Comparison of ENCODE assay signal across 9 cellular contexts in genomic region chr4:123415977-123416376, GRCh38. TPM values are rescaled to one million over a fixed set of nuclear protein-coding genes. Genes with fewer than 3 reads are reported as not detected.
DNase-seq lines count a peak whose midpoint lies in the region; ATAC-seq and TF ChIP-seq lines count a peak whose summit lies in the region.
"Had no signal": no experiment of that assay in that cellular context is flagged by ENCODE, and none has a peak within 500 bp of the region (broad histone marks: within the 10 kb centered on the region; RNA-seq: fewer than 3 reads in every experiment).

No MANE protein-coding gene starts in this region.

- CTCF ChIA-PET in CD8-positive, alpha-beta memory T cell (lab: Charles Lee): no interaction called here
- CTCF ChIA-PET in IMR-90 (lab: Yijun Ruan, JAX): no interaction called here

- peak overlapping the region; percentile 20; the same call in 1 of the 2 replicates for H3K18ac ChIP-seq in IMR-90 (ENCODE audit: low read depth, low read length)

- no peak overlapping the region for H3K4ac ChIP-seq in IMR-90 (ENCODE audit: low read depth, low read length)

- no peak overlapping the region for H4K5ac ChIP-seq in IMR-90 (ENCODE audit: low read depth, low read length)

- no peaks in the 10 kb centered on the region for H3K4me1 ChIP-seq in CD8-positive, alpha-beta memory T cell (ENCODE audit: insufficient read depth, low read length)
- H3K4me1 ChIP-seq in IMR-90 (ENCODE audit: control insufficient read depth, insufficient read depth, low read length) (peaks cover 13% of the 10 kb centered on the region), lower lobe of right lung (peaks cover 41% of the 10 kb centered on the region)

- TF ChIP-seq CTCF in IMR-90 (conservative IDR thresholded peaks at IDR 0.05; ENCODE audit: low read depth, low read length) (no peak), lower lobe of right lung (IDR thresholded peaks at IDR 0.05) (no peak)

- no peak overlapping the region for H2AFZ ChIP-seq in IMR-90 (replicated peaks; ENCODE audit: low read length, poor library complexity)

- H3K4me3 ChIP-seq in CD8-positive, alpha-beta memory T cell (ENCODE audit: low read length): no peak overlapping the region
- H3K4me3 ChIP-seq in IMR-90 (ENCODE audit: insufficient read depth, low read depth, low read length) (no peak overlapping the region), lower lobe of right lung (no peak overlapping the region)

- DNase-seq in CD8-positive, alpha-beta memory T cell: peak in 4 of 5 donors; percentile 21 to 61 (median 44)
- DNase-seq in IMR-90 (peak; percentile 45), lower lobe of right lung (no peak), DMS114 treated with DMSO at 0.1 percent for 48 hours (lab: John Stamatoyannopoulos, UW; ENCODE audit: unreplicated experiment) (no peak), NCI-H1694 treated with DMSO at 0.1 percent for 48 hours (lab: John Stamatoyannopoulos, UW) (no peak)
- peak; percentile 66 for DNase-seq in activated CD8-positive, alpha-beta memory T cell treated with anti-CD3 and anti-CD28 coated beads, Interleukin-2, amount 50 U/mL, for 48 hours
- no peak for DNase-seq in effector CD4-positive, alpha-beta T cell
- DNase-seq: NCI-H774 had no signal

- H3K79me1 ChIP-seq in IMR-90 (ENCODE audit: low read depth in 1 of 2, low read length in 2 of 2): no peaks in the 10 kb centered on the region

- H2BK5ac ChIP-seq in IMR-90 (ENCODE audit: low read depth, low read length, poor library complexity, severe bottlenecking): no peak overlapping the region

- H2BK15ac ChIP-seq in IMR-90 (ENCODE audit: low read depth, low read length): peak overlapping the region; percentile 75; the same call in 1 of the 3 replicates

- peak overlapping the region; percentile 44; the same call in 1 of the 2 replicates for H3K4me2 ChIP-seq in IMR-90 (ENCODE audit: low read depth, low read length)

- peak overlapping the region in 6 of 7 donors; percentile 1 to 47 (median 8) for H3K4me3 Mint-ChIP-seq in CD8-positive, alpha-beta memory T cell

- H3K27me3 ChIP-seq in CD8-positive, alpha-beta memory T cell (ENCODE audit: insufficient read depth, low read length, poor library complexity, severe bottlenecking): no peaks in the 10 kb centered on the region
- no peaks in the 10 kb centered on the region for H3K27me3 ChIP-seq in IMR-90 (ENCODE audit: control insufficient read depth, insufficient read depth, low read length)
- H3K27me3 ChIP-seq in lower lobe of right lung (ENCODE audit: low read depth): no peaks in the 10 kb centered on the region

- no peaks in the 10 kb centered on the region for H3K27me3 Mint-ChIP-seq in CD8-positive, alpha-beta memory T cell

- H3K4me1 Mint-ChIP-seq in CD8-positive, alpha-beta memory T cell: peaks cover 47 to 64% (median 56%) of the 10 kb centered on the region in 3 donors

- BruUV-seq in IMR-90 (replicated peaks; lab: Mats Ljungman, UMichigan): no TSS peak

- no CpG with 5 or more reads among the region's 6 CpGs for WGBS in IMR-90 (ENCODE audit: extremely low coverage in 2 of 2, insufficient read length in 1 of 2), 2 experiments

- POLR2A ChIA-PET in CD8-positive, alpha-beta memory T cell (lab: Charles Lee): no interaction called here
- POLR2A ChIA-PET in IMR-90 (lab: Charles Lee; ENCODE audit: unreplicated experiment): no interaction called here

- peak overlapping the region; percentile 17 to 91 (median 71) for H3K27ac Mint-ChIP-seq in CD8-positive, alpha-beta memory T cell

- in situ Hi-C loops in IMR-90 (cut with MboI; ENCODE audit: low sequenced_read_pairs): no loop called here

- no peaks in the 10 kb centered on the region for H3K9me3 ChIP-seq in CD8-positive, alpha-beta memory T cell (ENCODE audit: low read length)
- H3K9me3 ChIP-seq in IMR-90 (ENCODE audit: control insufficient read depth, insufficient read depth, low read length) (no peaks in the 10 kb centered on the region), lower lobe of right lung (no peaks in the 10 kb centered on the region)

- no peak overlapping the region for H3K23ac ChIP-seq in IMR-90 (ENCODE audit: low read depth, low read length)

- H3K36me3 ChIP-seq in CD8-positive, alpha-beta memory T cell (ENCODE audit: insufficient read depth, low read length): no peaks in the 10 kb centered on the region
- no peaks in the 10 kb centered on the region for H3K36me3 ChIP-seq in IMR-90 (ENCODE audit: control insufficient read depth, insufficient read depth, low read length)
- no peaks in the 10 kb centered on the region for H3K36me3 ChIP-seq in lower lobe of right lung

- TF ChIP-seq POLR2A in IMR-90 (IDR thresholded peaks at IDR 0.05; ENCODE audit: low read depth, low read length): no peak

- H2BK20ac ChIP-seq in IMR-90 (ENCODE audit: low read depth, low read length): no peak overlapping the region

- no peaks in the 10 kb centered on the region for H3K9me3 Mint-ChIP-seq in CD8-positive, alpha-beta memory T cell

- no peak overlapping the region for H4K8ac ChIP-seq in IMR-90 (ENCODE audit: low read depth in 2 of 2, low read length in 2 of 2)

- no peaks in the 10 kb centered on the region for H4K20me1 ChIP-seq in IMR-90 (ENCODE audit: insufficient read depth, low read length)

- H3K9me1 ChIP-seq in IMR-90 (ENCODE audit: insufficient read depth, low read length): no peaks in the 10 kb centered on the region

- no peak overlapping the region for H4K91ac ChIP-seq in IMR-90 (ENCODE audit: insufficient read depth, low read depth, low read length)

- H3K56ac ChIP-seq in IMR-90 (ENCODE audit: extremely low read depth, insufficient read depth, low read length): no peak overlapping the region

- no peak overlapping the region for H2AK9ac ChIP-seq in IMR-90 (replicated peaks; ENCODE audit: low read depth, low read length, poor library complexity)

- ATAC-seq in IMR-90 (ENCODE audit: low read depth): peak; percentile 56
- peak; percentile 58 to 68 for ATAC-seq in lower lobe of right lung
- no peak for ATAC-seq in HG03521 (IDR thresholded peaks at IDR 0.05; ENCODE audit: unreplicated experiment)

- H3K14ac ChIP-seq in IMR-90 (replicated peaks; ENCODE audit: low read depth, low read length): no peak overlapping the region

- no peak overlapping the region for H3K9ac ChIP-seq in IMR-90 (ENCODE audit: low read depth, low read length)

- H2AK5ac ChIP-seq in IMR-90 (ENCODE audit: low read depth, low read length): no peak overlapping the region

- no peak for TF ChIP-seq RAD21 in IMR-90 (IDR thresholded peaks at IDR 0.05; ENCODE audit: low read length)

- intact Hi-C loops in IMR-90 (cut with micrococcal nuclease): no loop called here
- intact Hi-C loops in lower lobe of right lung (cut with DNase I): no loop called here

- no peaks in the 10 kb centered on the region for H3K36me3 Mint-ChIP-seq in CD8-positive, alpha-beta memory T cell

- no peak overlapping the region for H3K27ac ChIP-seq in CD8-positive, alpha-beta memory T cell (ENCODE audit: low read depth, low read length)
- H3K27ac ChIP-seq in IMR-90 (ENCODE audit: insufficient read depth, low read length): no peak overlapping the region
- no peak overlapping the region for H3K27ac ChIP-seq in lower lobe of right lung

- no peak overlapping the region for H2BK120ac ChIP-seq in IMR-90 (ENCODE audit: low read depth, low read length)

- dilution Hi-C loops in IMR-90 (cut with HindIII; ENCODE audit: low sequenced_read_pairs, unreplicated experiment): no loop called here

TF ChIP-seq in IMR-90, 13 proteins besides CTCF, POLR2A, EP300 and RAD21:
- no peak for TF ChIP-seq MXI1 (IDR thresholded peaks at IDR 0.05; ENCODE audit: borderline replicate concordance, low read depth, low read length)
- TF ChIP-seq, protein P1, sequence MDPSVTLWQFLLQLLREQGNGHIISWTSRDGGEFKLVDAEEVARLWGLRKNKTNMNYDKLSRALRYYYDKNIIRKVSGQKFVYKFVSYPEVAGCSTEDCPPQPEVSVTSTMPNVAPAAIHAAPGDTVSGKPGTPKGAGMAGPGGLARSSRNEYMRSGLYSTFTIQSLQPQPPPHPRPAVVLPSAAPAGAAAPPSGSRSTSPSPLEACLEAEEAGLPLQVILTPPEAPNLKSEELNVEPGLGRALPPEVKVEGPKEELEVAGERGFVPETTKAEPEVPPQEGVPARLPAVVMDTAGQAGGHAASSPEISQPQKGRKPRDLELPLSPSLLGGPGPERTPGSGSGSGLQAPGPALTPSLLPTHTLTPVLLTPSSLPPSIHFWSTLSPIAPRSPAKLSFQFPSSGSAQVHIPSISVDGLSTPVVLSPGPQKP (IDR thresholded peaks at IDR 0.05; ENCODE audit: borderline replicate concordance, low read depth, low read length): no peak
- TF ChIP-seq USF2 (IDR thresholded peaks at IDR 0.05; ENCODE audit: low read depth, low read length): no peak
- TF ChIP-seq CEBPB (IDR thresholded peaks at IDR 0.05; ENCODE audit: low read depth, low read length): 0 out of 2 replicates have a peak, but pooled peaks have one; percentile 11
- TF ChIP-seq MAFK (IDR thresholded peaks at IDR 0.05; ENCODE audit: low read depth, low read length): no peak
- no peak for TF ChIP-seq CHD1 (IDR thresholded peaks at IDR 0.05; ENCODE audit: low read depth, low read length)
- TF ChIP-seq BHLHE40 (IDR thresholded peaks at IDR 0.05; ENCODE audit: low read depth, low read length): 0 out of 2 replicates have a peak, but pooled peaks have one; percentile 25
- TF ChIP-seq RCOR1 (IDR thresholded peaks at IDR 0.05; ENCODE audit: insufficient replicate concordance, low read length): no peak
- no peak for TF ChIP-seq SMC3 (IDR thresholded peaks at IDR 0.05; ENCODE audit: low read depth, low read length)
- TF ChIP-seq FOS (IDR thresholded peaks at IDR 0.05; ENCODE audit: low read depth, low read length): no peak
- no peak for TF ChIP-seq RFX5 (IDR thresholded peaks at IDR 0.05; ENCODE audit: low read depth, low read length)

RNA-seq across cellular contexts. Expression of gene SPRY1, which starts 19.4 kb away (rescaled TPM):
- total RNA-seq in CD8-positive, alpha-beta memory T cell: 10 to 100 TPM; 40.6 to 40.8 TPM
- polyA plus RNA-seq in CD8-positive, alpha-beta memory T cell: 27.2 TPM
- total RNA-seq in IMR-90 (2012; rRNA removed): 1.4 and 1.9 TPM in 2 replicates
- 2.2 and 2.6 TPM in 2 replicates for polyA plus RNA-seq in IMR-90 (2012; rRNA removed)
- 2.7 and 2.9 TPM in 2 replicates for polyA plus RNA-seq in IMR-90 (2012; cell fraction: cytosol; rRNA removed)
- 1.8 and 3.7 TPM in 2 replicates for polyA plus RNA-seq in IMR-90 (2012; cell fraction: nucleus; rRNA removed; ENCODE audit: low replicate concordance)
- 86.6 TPM for total RNA-seq in lower lobe of right lung

Comparison
In these comparisons a context has a peak if more than half of its experiments do, and no peak if none do; other contexts are left out.
1. DNase-seq: peak in CD8-positive, alpha-beta memory T cell (4 of 5), IMR-90 (single experiment) and activated CD8-positive, alpha-beta memory T cell treated with anti-CD3 and anti-CD28 coated beads, Interleukin-2, amount 50 U/mL, for 48 hours (single experiment); none in lower lobe of right lung (single experiment), DMS114 treated with DMSO at 0.1 percent for 48 hours (single experiment), effector CD4-positive, alpha-beta T cell (single experiment) and NCI-H1694 treated with DMSO at 0.1 percent for 48 hours (single experiment).
2. RNA of gene SPRY1, which starts 19.4 kb away (total RNA-seq): 86.6 TPM in lower lobe of right lung (single experiment) and 40.6 to 40.8 TPM in CD8-positive, alpha-beta memory T cell; 1.4 to 1.9 TPM in IMR-90; every median in the first group is over 10 times any median in the second.